In the genomic region with DNA sequence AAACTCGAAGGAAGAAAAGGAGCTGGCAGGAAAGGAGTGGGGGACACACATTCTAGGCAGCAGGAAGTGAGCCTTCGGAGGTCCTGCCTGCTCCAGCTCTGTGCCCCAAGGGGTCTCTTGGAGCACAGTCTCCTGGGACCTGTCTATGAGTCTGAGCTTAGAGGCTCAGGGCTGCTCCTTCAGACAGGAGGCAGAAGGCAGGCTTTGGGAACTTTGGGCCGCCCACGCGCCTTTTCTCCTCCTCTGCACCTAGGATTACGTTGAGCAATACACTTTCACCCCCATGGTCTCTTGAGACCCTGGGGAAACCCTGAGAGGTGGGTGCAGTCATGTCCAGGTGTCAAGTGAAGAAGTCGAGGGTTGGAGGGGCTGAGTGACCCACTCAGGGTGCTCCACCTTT, we compare ENCODE assay signal across 1 cellular context.
A peak's percentile ranks its signal among the peaks of the same experiment; 100 is the strongest.
TF ChIP-seq lines count a peak whose summit lies in the region.

No MANE protein-coding gene starts in this region.

TF ChIP-seq in HEK293, 187 proteins besides CTCF, POLR2A, EP300 and RAD21:
- TF ChIP-seq ZNF280D (tag by site-specific recombination; IDR thresholded peaks at IDR 0.05) (no peak), ZNF157 (tag by site-specific recombination; IDR thresholded peaks at IDR 0.05) (no peak), ZFHX2 (tag by site-specific recombination; conservative IDR thresholded peaks at IDR 0.05) (peak; percentile 44; the same call in 1 of the 2 replicates), ZNF629 (tag by site-specific recombination; IDR thresholded peaks at IDR 0.05) (no peak), EGR2 (tag by site-specific recombination; IDR thresholded peaks at IDR 0.05; ENCODE audit: low read depth) (peak; percentile 56)
